ENCODE assay signal across 8 cellular contexts in the genomic region with DNA sequence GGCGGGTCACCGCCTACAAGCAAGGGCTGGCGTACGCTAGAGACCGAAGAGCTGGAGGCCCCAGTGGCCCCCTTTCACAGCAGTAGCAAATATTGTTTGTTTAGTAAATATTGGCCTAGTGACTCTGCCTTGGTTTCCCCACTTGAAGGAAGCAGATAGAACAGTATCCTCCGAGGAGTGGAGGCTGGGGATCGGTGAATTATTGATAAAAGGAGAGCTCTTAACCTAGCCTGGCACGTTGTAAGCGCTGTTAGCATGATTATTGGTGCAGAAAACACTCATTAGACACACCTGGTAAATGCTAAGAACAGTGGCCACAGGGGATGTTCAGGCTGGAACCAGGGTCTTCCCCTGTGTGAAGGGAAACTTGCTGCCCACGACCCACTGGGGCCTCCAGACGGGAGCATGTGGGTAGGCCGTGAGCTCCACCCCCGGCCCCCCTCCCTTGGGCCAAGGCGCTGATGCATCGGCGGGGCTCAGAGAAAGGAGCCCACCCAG. TPM values are rescaled to one million over a fixed set of nuclear protein-coding genes. Genes with fewer than 3 reads are reported as not detected.
DNase-seq lines count a peak whose midpoint lies in the region; ATAC-seq and TF ChIP-seq lines count a peak whose summit lies in the region.

No MANE protein-coding gene starts in this region.

- peaks cover 18% of the 10 kb centered on the region for H3K4me1 ChIP-seq in testis

- TF ChIP-seq POLR2A in testis (IDR thresholded peaks at IDR 0.05): no peak

- DNase-seq in astrocyte of the cerebellum (ENCODE audit: low read depth) (no peak), testis (no peak)
- no peak for DNase-seq in activated CD4-positive, CD25-positive, alpha-beta regulatory T cell (lab: John Stamatoyannopoulos, UW)

- ATAC-seq in GM19351 (IDR thresholded peaks at IDR 0.05; ENCODE audit: unreplicated experiment): peak; percentile 3
- peak; percentile 8 for ATAC-seq in HG03354 (IDR thresholded peaks at IDR 0.05; ENCODE audit: poor library complexity, severe bottlenecking, unreplicated experiment)
- no peak for ATAC-seq in HG03469 (IDR thresholded peaks at IDR 0.05; ENCODE audit: unreplicated experiment)
- ATAC-seq in GM18861 (IDR thresholded peaks at IDR 0.05; ENCODE audit: unreplicated experiment): no peak

- 0 to 1% methylated on average over 9 to 16 of the region's 16 CpGs for WGBS in testis, 2 donors

- H3K4me3 ChIP-seq in astrocyte of the cerebellum (ENCODE audit: low read depth, low read length) (peak overlapping the region; percentile 89), testis (peak overlapping the region; percentile 73 to 78)

- in situ Hi-C loops in astrocyte of the cerebellum (cut with HindIII; ENCODE audit: low sequenced_read_pairs): no loop called here

- no peaks in the 10 kb centered on the region for H3K36me3 ChIP-seq in testis (ENCODE audit: low read depth, missing control alignments)

- no peak for TF ChIP-seq CTCF in astrocyte of the cerebellum (IDR thresholded peaks at IDR 0.05; ENCODE audit: low read depth, low read length, missing control alignments)
- no peak for TF ChIP-seq CTCF in testis (IDR thresholded peaks at IDR 0.05)

- peak overlapping the region; percentile 95 for H3K27ac ChIP-seq in layer of hippocampus (ENCODE audit: low read depth, low read length)
- peak overlapping the region; percentile 76 to 96 for H3K27ac ChIP-seq in testis

- intact Hi-C loops in testis (cut with DNase I; ENCODE audit: low total_unique reads): loop anchor here (5.0 kb wide), 1 partner anchor 35 kb away; the partner anchor contains the start of genes NACC1 and TRMT1

- H3K27me3 ChIP-seq in layer of hippocampus (ENCODE audit: control insufficient read depth, insufficient read depth, low read length) (no peaks in the 10 kb centered on the region), testis (no peaks in the 10 kb centered on the region)

- no peaks in the 10 kb centered on the region for H3K9me3 ChIP-seq in testis

RNA-seq across cellular contexts. Expression of gene IER2, which starts 2.2 kb away (rescaled TPM):
- total RNA-seq in testis: 10 to 100 TPM; 18.1 to 29.4 TPM
- polyA plus RNA-seq in testis (ENCODE audit: insufficient read depth, low read depth, low replicate concordance): 23.3 TPM

RNA-seq across cellular contexts. Expression of gene STX10, which starts 2.2 kb away (rescaled TPM):
- total RNA-seq in testis: 10 to 100 TPM; 27.2 to 37.6 TPM
- 18.1 TPM for polyA plus RNA-seq in testis (ENCODE audit: insufficient read depth, low read depth, low replicate concordance)

RNA-seq across cellular contexts. Expression of gene NACC1, which starts 34.3 kb away (rescaled TPM):
- 100 to 1,000 TPM in 1 of 2 donors, 10 to 100 TPM in 1; 75.9 to 102 TPM for total RNA-seq in testis
- polyA plus RNA-seq in testis (ENCODE audit: insufficient read depth, low read depth, low replicate concordance): 38.2 TPM

RNA-seq across cellular contexts. Expression of gene TRMT1, which starts 35.9 kb away (rescaled TPM):
- total RNA-seq in testis: 10 to 100 TPM; 44.8 to 50.0 TPM
- 35.9 TPM for polyA plus RNA-seq in testis (ENCODE audit: insufficient read depth, low read depth, low replicate concordance)

RNA-seq across cellular contexts. Expression of gene LYL1, which starts 49.7 kb away (rescaled TPM):
- total RNA-seq in testis: 10 to 100 TPM; 15.9 to 35.8 TPM
- polyA plus RNA-seq in testis (ENCODE audit: insufficient read depth, low read depth, low replicate concordance): 21.9 TPM

Comparison
In these comparisons a context has a peak if more than half of its experiments do, and no peak if none do; other contexts are left out.
1. ATAC-seq: peak in GM19351 (single experiment) and HG03354 (single experiment); none in HG03469 (single experiment) and GM18861 (single experiment).